Comparison of ENCODE assay signal across 23 cellular contexts in genomic region chr15:66696770-66697169, GRCh38. TPM values are rescaled to one million over a fixed set of nuclear protein-coding genes. Genes with fewer than 3 reads are reported as not detected.
"Had no signal": no experiment of that assay in that cellular context is flagged by ENCODE, and none has a peak within 500 bp of the region (broad histone marks: within the 10 kb centered on the region; RNA-seq: fewer than 3 reads in every experiment).

No MANE protein-coding gene starts in this region.

- H3K27ac Mint-ChIP-seq: immature natural killer cell had no signal

- H3K27me3 ChIP-seq: esophagus muscularis mucosa, foreskin keratinocyte, gastroesophageal sphincter, heart left ventricle, hepatocyte, left lung had no signal

- H3K4me2 ChIP-seq: hepatocyte had no signal

- H3K27ac ChIP-seq: coronary artery, dorsolateral prefrontal cortex, esophagus muscularis mucosa, foreskin keratinocyte, gastroesophageal sphincter, hepatocyte, left lung, lower lobe of right lung had no signal

- DNase-seq: dermis blood vessel endothelial cell; dorsolateral prefrontal cortex; effector CD4-positive, alpha-beta T cell; effector memory CD4-positive, alpha-beta T cell; foreskin keratinocyte; heart left ventricle; hypothalamus; immature natural killer cell; islet precursor cell; kidney; kidney glomerular epithelial cell; left cardiac atrium; left lung; left ventricle myocardium superior; lower lobe of right lung; midbrain; naive thymus-derived CD8-positive, alpha-beta T cell had no signal

- H3K4me3 Mint-ChIP-seq: immature natural killer cell; naive thymus-derived CD8-positive, alpha-beta T cell had no signal

- H2AFZ ChIP-seq: hepatocyte had no signal

- H3K9me3 Mint-ChIP-seq: immature natural killer cell; naive thymus-derived CD8-positive, alpha-beta T cell had no signal

- H3K9me3 ChIP-seq: esophagus muscularis mucosa, gastroesophageal sphincter, heart left ventricle, left lung, lower lobe of right lung had no signal

- H3K36me3 ChIP-seq: esophagus muscularis mucosa, gastroesophageal sphincter, heart left ventricle, left lung, lower lobe of right lung had no signal

- FAIRE-seq: colon, frontal cortex, kidney had no signal

- H3K79me2 ChIP-seq: hepatocyte had no signal

- ATAC-seq: foreskin keratinocyte; gastroesophageal sphincter; heart left ventricle; left cardiac atrium; left lung; left ventricle myocardium superior; lower lobe of right lung; naive thymus-derived CD8-positive, alpha-beta T cell had no signal

- H3K4me3 ChIP-seq: coronary artery, dorsolateral prefrontal cortex, esophagus muscularis mucosa, gastroesophageal sphincter, heart left ventricle, hepatocyte, left lung, lower lobe of right lung had no signal

- H3K36me3 Mint-ChIP-seq: immature natural killer cell; naive thymus-derived CD8-positive, alpha-beta T cell had no signal

RNA-seq across cellular contexts. Expression of gene SMAD6, which starts 5.3 kb away (rescaled TPM):
- total RNA-seq: foreskin keratinocyte had no signal
- polyA plus RNA-seq: immature natural killer cell; naive thymus-derived CD8-positive, alpha-beta T cell had no signal
